8 cellular contexts compared by ENCODE assay signal in the genomic region with DNA sequence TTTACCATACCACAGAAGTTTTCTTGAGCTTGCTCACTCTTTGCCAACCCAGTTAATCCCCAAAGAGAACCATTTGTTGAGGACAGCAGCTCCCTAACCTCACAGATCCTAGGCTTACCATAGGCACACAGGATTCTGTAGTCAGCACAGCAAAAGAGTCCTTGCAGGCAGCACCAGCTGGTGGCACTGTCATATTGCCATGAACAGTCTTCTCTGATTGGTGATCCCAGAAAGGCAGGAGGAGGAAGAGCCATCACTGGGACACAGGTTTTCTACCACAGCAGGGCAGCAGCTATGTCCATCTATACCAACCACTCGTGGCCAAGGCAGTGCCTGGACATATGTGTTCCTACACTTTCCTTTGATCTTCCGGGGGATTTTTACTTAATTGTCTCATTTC.
DNase-seq lines count a peak whose midpoint lies in the region; ATAC-seq and TF ChIP-seq lines count a peak whose summit lies in the region.

No MANE protein-coding gene starts in this region.

- H3K36me3 ChIP-seq in iPS DF 6.9 (ENCODE audit: control insufficient read depth, insufficient read depth, low read length) (no peaks in the 10 kb centered on the region), tibial nerve (no peaks in the 10 kb centered on the region)

- no CpG with 5 or more reads among the region's 2 CpGs for WGBS in iPS DF 6.9 (ENCODE audit: insufficient coverage, insufficient read length)
- 82 to 85% methylated on average over 2 of the region's 2 CpGs for WGBS in tibial nerve, 2 donors

- H3K9me3 ChIP-seq in iPS DF 6.9 (ENCODE audit: control insufficient read depth, insufficient read depth, low read length): no peaks in the 10 kb centered on the region
- no peaks in the 10 kb centered on the region for H3K9me3 ChIP-seq in tibial nerve

- DNase-seq in DMS 273 (lab: John Stamatoyannopoulos, UW; ENCODE audit: unreplicated experiment) (peak; percentile 69), NCI-H1092 (lab: John Stamatoyannopoulos, UW) (peak; percentile 50), anterior cingulate cortex (lab: John Stamatoyannopoulos, UW) (peak in 51 of 58 donors; percentile 5 to 79 (median 45)), iPS DF 6.9 (ENCODE audit: low read depth, low spot score) (peak; percentile 9), tibial nerve (ENCODE audit: low spot score in 2 of 2) (no peak), T-helper 9 cell (no peak), CD14-positive monocyte (ENCODE audit: low spot score) (no peak)

- H3K4me3 ChIP-seq in iPS DF 6.9 (ENCODE audit: low read length): no peak overlapping the region
- H3K4me3 ChIP-seq in tibial nerve: no peak overlapping the region

- no peaks in the 10 kb centered on the region for H3K36me3 Mint-ChIP-seq in CD14-positive monocyte

- TF ChIP-seq CTCF in tibial nerve (IDR thresholded peaks at IDR 0.05) (peak in 4 of 5 experiments; percentile 4 to 23 (median 14)), CD14-positive monocyte (IDR thresholded peaks at IDR 0.05) (no peak)

- TF ChIP-seq EP300 in tibial nerve (IDR thresholded peaks at IDR 0.05): no peak

- intact Hi-C loops in CD14-positive monocyte (cut with micrococcal nuclease): no loop called here

- no peak overlapping the region for H3K27ac Mint-ChIP-seq in CD14-positive monocyte

- H3K9me3 Mint-ChIP-seq in CD14-positive monocyte: peaks cover 0 to 2% (median 0%) of the 10 kb centered on the region in 7 donors

- H3K27ac ChIP-seq in iPS DF 6.9 (ENCODE audit: low read length) (no peak overlapping the region), tibial nerve (peak overlapping the region in 2 of 4 donors; percentile 30 to 70)

- no peaks in the 10 kb centered on the region for H3K27me3 ChIP-seq in iPS DF 6.9 (ENCODE audit: control insufficient read depth, insufficient read depth, low read length)
- H3K27me3 ChIP-seq in tibial nerve: no peaks in the 10 kb centered on the region

- peaks cover 0 to 4% (median 0%) of the 10 kb centered on the region in 3 donors for H3K27me3 Mint-ChIP-seq in CD14-positive monocyte (ENCODE audit: low read depth in 3 of 3)

- no peak overlapping the region for H3K4me3 Mint-ChIP-seq in CD14-positive monocyte

- H3K4me1 ChIP-seq in iPS DF 6.9 (ENCODE audit: control insufficient read depth, insufficient read depth, low read length): no peaks in the 10 kb centered on the region
- peaks cover 0 to 30% (median 3%) of the 10 kb centered on the region in 4 donors for H3K4me1 ChIP-seq in tibial nerve

- H3K4me1 Mint-ChIP-seq in CD14-positive monocyte: no peaks in the 10 kb centered on the region

- ATAC-seq in GM21515 (IDR thresholded peaks at IDR 0.05; ENCODE audit: unreplicated experiment): no peak

- TF ChIP-seq POLR2A in tibial nerve (IDR thresholded peaks at IDR 0.05): no peak

Comparison
In these comparisons a context has a peak if more than half of its experiments do, and no peak if none do; other contexts are left out.
1. DNase-seq: peak in DMS 273 (single experiment), NCI-H1092 (single experiment), anterior cingulate cortex (51 of 58) and iPS DF 6.9 (single experiment); none in tibial nerve (0 of 2), T-helper 9 cell (single experiment) and CD14-positive monocyte (single experiment).